16 cellular contexts compared by ENCODE assay signal in the genomic region with DNA sequence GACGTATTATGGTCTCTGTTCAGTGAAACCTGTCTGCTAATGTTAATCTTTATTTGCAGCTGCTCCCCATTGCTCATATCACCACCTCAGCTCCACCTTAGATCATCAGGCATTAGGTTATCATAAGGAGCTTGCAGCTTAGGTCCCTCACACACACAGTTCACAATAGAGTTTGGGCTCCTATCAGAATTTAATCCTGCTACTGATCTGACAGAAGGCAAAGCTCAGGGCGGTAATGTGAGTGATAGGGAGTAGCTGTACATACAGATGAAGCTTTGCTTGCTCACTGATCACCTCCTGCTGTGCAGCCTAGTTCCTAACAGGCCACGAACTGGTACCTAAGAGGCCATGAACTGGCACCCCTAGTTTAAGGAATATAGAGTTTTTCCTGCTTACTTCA.
DNase-seq lines count a peak whose midpoint lies in the region; ATAC-seq and TF ChIP-seq lines count a peak whose summit lies in the region.
"Had no signal": no experiment of that assay in that cellular context is flagged by ENCODE, and none has a peak within 500 bp of the region (broad histone marks: within the 10 kb centered on the region; RNA-seq: fewer than 3 reads in every experiment).

No MANE protein-coding gene starts in this region.

- no peaks in the 10 kb centered on the region for H3K36me3 ChIP-seq in endodermal cell (ENCODE audit: control insufficient read depth, insufficient read depth, low read length)
- H3K36me3 ChIP-seq: BE2C had no signal

- H3K27me3 Mint-ChIP-seq in endodermal cell (ENCODE audit: insufficient read depth) = peaks cover 65% of the 10 kb centered on the region
- H3K27me3 Mint-ChIP-seq: CD4-positive, CD25-positive, alpha-beta regulatory T cell; CD8-positive, alpha-beta memory T cell had no signal

- no peak overlapping the region for H3K9ac ChIP-seq in endodermal cell (ENCODE audit: extremely low read depth, low read length, poor library complexity, severe bottlenecking)

- no peak overlapping the region for H3K27ac ChIP-seq in endodermal cell (ENCODE audit: low read depth, low read length)

- H3K4me1 ChIP-seq in endodermal cell (ENCODE audit: control insufficient read depth, insufficient read depth, low read length) = peaks cover 9% of the 10 kb centered on the region
- H3K4me1 ChIP-seq: BE2C had no signal

- TF ChIP-seq CTCF in endodermal cell (conservative IDR thresholded peaks at IDR 0.05) = no peak

- H3K9me3 Mint-ChIP-seq in endodermal cell = no peaks in the 10 kb centered on the region
- H3K9me3 Mint-ChIP-seq: H9 had no signal

- no peak overlapping the region for H3K27ac Mint-ChIP-seq in endodermal cell
- H3K27ac Mint-ChIP-seq: CD4-positive, CD25-positive, alpha-beta regulatory T cell; CD8-positive, alpha-beta memory T cell; H9 had no signal

- ATAC-seq in GM21723 (IDR thresholded peaks at IDR 0.05; ENCODE audit: unreplicated experiment) (no peak), GM21381 (IDR thresholded peaks at IDR 0.05; ENCODE audit: unreplicated experiment) (no peak)

- WGBS in endodermal cell (ENCODE audit: insufficient coverage in 1 of 2, insufficient read length in 1 of 2), 2 experiments = 45 to 73% methylated on average over 2 to 3 of the region's 3 CpGs

- H3K4me3 Mint-ChIP-seq in endodermal cell = no peak overlapping the region
- H3K4me3 Mint-ChIP-seq: CD4-positive, CD25-positive, alpha-beta regulatory T cell; CD8-positive, alpha-beta memory T cell; H9 had no signal

- no peaks in the 10 kb centered on the region for H3K9me3 ChIP-seq in endodermal cell (ENCODE audit: control insufficient read depth, low read length)
- H3K9me3 ChIP-seq: BE2C had no signal

- H3K4me3 ChIP-seq in endodermal cell (ENCODE audit: low read length) = no peak overlapping the region

- peak; percentile 79 to 96 for DNase-seq in NCI-H524 (lab: John Stamatoyannopoulos, UW)
- peak; percentile 90 for DNase-seq in NCI-H82 treated with DMSO at 0.1 percent for 48 hours (lab: John Stamatoyannopoulos, UW; ENCODE audit: unreplicated experiment)
- DNase-seq in endodermal cell = peak; percentile 57
- no peak for DNase-seq in NCI-H1694 treated with DMSO at 0.1 percent for 48 hours (lab: John Stamatoyannopoulos, UW)
- DNase-seq: ACHN; BE2C; C1 segment of cervical spinal cord; CD4-positive, CD25-positive, alpha-beta regulatory T cell; CD8-positive, alpha-beta memory T cell; COR-L47; DMS153; DMS79; GDM1; H9 had no signal

- H3K27me3 ChIP-seq in endodermal cell (ENCODE audit: control insufficient read depth, insufficient read depth, low read length, poor library complexity, severe bottlenecking) = peaks cover 83% of the 10 kb centered on the region
- H3K27me3 ChIP-seq: BE2C had no signal

- peaks cover 25% of the 10 kb centered on the region for H3K4me1 Mint-ChIP-seq in endodermal cell
- H3K4me1 Mint-ChIP-seq: CD4-positive, CD25-positive, alpha-beta regulatory T cell; CD8-positive, alpha-beta memory T cell; H9 had no signal

- H3K36me3 Mint-ChIP-seq in endodermal cell (ENCODE audit: low read depth) = no peaks in the 10 kb centered on the region
- H3K36me3 Mint-ChIP-seq: CD4-positive, CD25-positive, alpha-beta regulatory T cell had no signal
